16 cellular contexts compared by ENCODE assay signal in the genomic region with DNA sequence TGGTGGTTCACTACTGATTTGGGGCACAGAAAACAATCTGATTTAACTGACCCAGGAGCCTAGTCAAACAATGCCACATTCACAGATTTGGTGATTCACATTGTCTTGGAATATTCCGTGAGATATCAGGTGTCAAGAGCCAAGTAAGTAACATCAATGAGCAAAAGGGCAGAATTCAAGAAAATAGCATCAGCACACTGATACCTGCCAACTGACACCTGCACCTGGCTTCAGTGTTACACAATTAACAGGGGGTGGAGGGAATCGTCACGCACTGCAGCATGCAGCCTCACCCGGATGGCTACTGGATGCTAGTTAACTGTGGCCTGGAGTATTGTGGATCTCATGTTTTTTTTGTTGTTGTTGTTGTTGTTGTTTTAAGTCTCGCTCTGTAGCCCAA. TPM values are rescaled to one million over a fixed set of nuclear protein-coding genes. Genes with fewer than 3 reads are reported as not detected.
DNase-seq lines count a peak whose midpoint lies in the region; ATAC-seq and TF ChIP-seq lines count a peak whose summit lies in the region.
"Had no signal": no experiment of that assay in that cellular context is flagged by ENCODE, and none has a peak within 500 bp of the region (broad histone marks: within the 10 kb centered on the region; RNA-seq: fewer than 3 reads in every experiment).

No MANE protein-coding gene starts in this region.

- peak overlapping the region; percentile 45 for H3K4me2 ChIP-seq in OCI-LY7 (ENCODE audit: low read length)

- H3K79me2 ChIP-seq in OCI-LY7 (ENCODE audit: insufficient read depth, low read depth, low read length) = no peaks in the 10 kb centered on the region

- POLR2A ChIA-PET in OCI-LY7 (lab: Charles Lee) (interaction anchor here (0.6 to 2.8 kb wide), 5 partner anchors 9 to 36 kb away, joined by 3 to 14 read pairs (median 3); no protein-coding TSS in a partner anchor), A673 (lab: Charles Lee; ENCODE audit: low non-redundant PET) (no interaction called here)

- H3K27ac ChIP-seq in OCI-LY7 (ENCODE audit: low read depth, low read length, poor library complexity, severe bottlenecking) (peak overlapping the region; percentile 82), transverse colon (no peak overlapping the region), A673 (ENCODE audit: low read depth, low read length, poor library complexity, severe bottlenecking) (no peak overlapping the region)
- H3K27ac ChIP-seq: pancreas, testis had no signal

- TF ChIP-seq POLR2A in transverse colon (IDR thresholded peaks at IDR 0.05) = no peak

- 75 to 79% methylated on average over 4 to 5 of the region's 5 CpGs for WGBS in transverse colon (ENCODE audit: low coverage in 1 of 2), 2 donors

- H2AFZ ChIP-seq in OCI-LY7 (ENCODE audit: low read length) = no peak overlapping the region; the same call in 1 of the 2 replicates

- ATAC-seq in activated naive CD8-positive, alpha-beta T cell treated with anti-CD3 and anti-CD28 coated beads, Interleukin-2, amount 50 U/mL, for 24 hours = no peak
- no peak for ATAC-seq in left cardiac atrium

- intact Hi-C loops in OCI-LY7 (cut with micrococcal nuclease; ENCODE audit: unreplicated experiment) = loop anchor here (5.0 kb wide), 1 partner anchor 470 kb away; a partner anchor contains a TSS
- intact Hi-C loops in transverse colon (cut with DNase I; ENCODE audit: low total_unique reads) = no loop called here
- intact Hi-C loops in A673 (cut with micrococcal nuclease; ENCODE audit: unreplicated experiment) = no loop called here
- intact Hi-C loops in left cardiac atrium (cut with DNase I) = no loop called here

- peaks cover 45% of the 10 kb centered on the region for H3K36me3 ChIP-seq in OCI-LY7 (ENCODE audit: insufficient read depth, low read length)
- H3K36me3 ChIP-seq in transverse colon = peaks cover 0 to 43% (median 8%) of the 10 kb centered on the region in 4 donors
- H3K36me3 ChIP-seq in A673 (ENCODE audit: insufficient read depth, low read length, poor library complexity, severe bottlenecking) = peaks cover 35% of the 10 kb centered on the region

- H3K9me2 ChIP-seq in OCI-LY7 (ENCODE audit: insufficient read depth, low read length) = no peaks in the 10 kb centered on the region

- peaks cover 25% of the 10 kb centered on the region for H3K36me3 Mint-ChIP-seq in activated naive CD8-positive, alpha-beta T cell treated with anti-CD3 and anti-CD28 coated beads, Interleukin-2, amount 50 U/mL, for 24 hours (ENCODE audit: low read depth)
- H3K36me3 Mint-ChIP-seq in activated naive CD8-positive, alpha-beta T cell treated with anti-CD3 and anti-CD28 coated beads for 36 hours = peaks cover 26% of the 10 kb centered on the region
- H3K36me3 Mint-ChIP-seq in progenitor cell of endocrine pancreas (ENCODE audit: insufficient read depth) = peaks cover 18% of the 10 kb centered on the region

- H4K20me1 ChIP-seq in OCI-LY7 (ENCODE audit: insufficient read depth, low read length) = peaks cover 7% of the 10 kb centered on the region; the same call in 1 of the 2 replicates

- H3K27ac Mint-ChIP-seq in activated naive CD8-positive, alpha-beta T cell treated with anti-CD3 and anti-CD28 coated beads, Interleukin-2, amount 50 U/mL, for 24 hours = peak overlapping the region; percentile 48
- no peak overlapping the region for H3K27ac Mint-ChIP-seq in activated naive CD8-positive, alpha-beta T cell treated with anti-CD3 and anti-CD28 coated beads for 36 hours
- H3K27ac Mint-ChIP-seq in progenitor cell of endocrine pancreas = peak overlapping the region; percentile 40
- H3K27ac Mint-ChIP-seq: activated T-helper 2 cell treated with anti-CD3 and anti-CD28 coated beads, Interferon-gamma antibody, Interleukin-2, Interleukin-4, amounts not matched to agents 10 μg/mL and 5 μg/mL and 100 μg/mL, durations not matched to agents 14 hours and 24 hours and 36 hours had no signal

- TF ChIP-seq CTCF in OCI-LY7 (conservative IDR thresholded peaks at IDR 0.05; ENCODE audit: low read length) = no peak
- TF ChIP-seq CTCF in progenitor cell of endocrine pancreas (IDR thresholded peaks at IDR 0.05; ENCODE audit: unreplicated experiment) = no peak
- no peak for TF ChIP-seq CTCF in transverse colon (IDR thresholded peaks at IDR 0.05)
- TF ChIP-seq CTCF in A673 (conservative IDR thresholded peaks at IDR 0.05; ENCODE audit: low read depth, low read length) = no peak

- H3K27me3 ChIP-seq in transverse colon (no peaks in the 10 kb centered on the region), A673 (replicated peaks; ENCODE audit: insufficient read depth, low read depth, low read length, poor library complexity) (no peaks in the 10 kb centered on the region)
- H3K27me3 ChIP-seq: pancreas, testis had no signal

- H3K4me1 ChIP-seq in OCI-LY7 (ENCODE audit: insufficient read depth, low read length, poor library complexity, severe bottlenecking) = peaks cover 39% of the 10 kb centered on the region
- peaks cover under 1 to 8% (median 2%) of the 10 kb centered on the region in 4 donors for H3K4me1 ChIP-seq in transverse colon
- peaks cover under 1% of the 10 kb centered on the region for H3K4me1 ChIP-seq in A673 (ENCODE audit: insufficient read depth, low read length, poor library complexity, severe bottlenecking)

- DNase-seq in activated naive CD8-positive, alpha-beta T cell treated with anti-CD3 and anti-CD28 coated beads, Interleukin-2, amount 50 U/mL, for 24 hours = no peak
- DNase-seq in activated naive CD8-positive, alpha-beta T cell treated with anti-CD3 and anti-CD28 coated beads for 36 hours = no peak
- peak; percentile 42 for DNase-seq in NCI-H2029 (lab: John Stamatoyannopoulos, UW)
- DNase-seq in OCI-LY7 (ENCODE audit: low spot score) = peak; percentile 80
- DNase-seq in progenitor cell of endocrine pancreas (ENCODE audit: low spot score, unreplicated experiment) = no peak
- DNase-seq in transverse colon = no peak
- no peak for DNase-seq in A673 (ENCODE audit: low spot score)
- no peak for DNase-seq in left cardiac atrium
- DNase-seq: activated CD4-positive, alpha-beta T cell treated with anti-CD3 and anti-CD28 coated beads, Interleukin-2, amount 50 U/mL, for 48 hours; cerebellar nuclear complex; Kasumi-1; NCI-H2227 treated with DMSO at 0.1 percent for 48 hours; pancreas; stimulated activated CD4-positive, alpha-beta T cell treated with anti-CD3 and anti-CD28 coated beads, Interleukin-4, amount 100 ng/mL, for 24 hours; testis had no signal

- H3K4me3 ChIP-seq in OCI-LY7 (ENCODE audit: low read depth, low read length, poor library complexity, severe bottlenecking) = no peak overlapping the region
- H3K4me3 ChIP-seq in transverse colon = no peak overlapping the region
- no peak overlapping the region for H3K4me3 ChIP-seq in A673 (ENCODE audit: low read depth, low read length, poor library complexity, severe bottlenecking)
- H3K4me3 ChIP-seq: pancreas, testis had no signal

- H3K9me3 Mint-ChIP-seq in activated naive CD8-positive, alpha-beta T cell treated with anti-CD3 and anti-CD28 coated beads, Interleukin-2, amount 50 U/mL, for 24 hours = no peaks in the 10 kb centered on the region
- H3K9me3 Mint-ChIP-seq in activated naive CD8-positive, alpha-beta T cell treated with anti-CD3 and anti-CD28 coated beads for 36 hours = no peaks in the 10 kb centered on the region
- H3K9me3 Mint-ChIP-seq in progenitor cell of endocrine pancreas (ENCODE audit: low read depth) = no peaks in the 10 kb centered on the region
- H3K9me3 Mint-ChIP-seq: activated T-helper 2 cell treated with anti-CD3 and anti-CD28 coated beads, Interferon-gamma antibody, Interleukin-2, Interleukin-4, amounts not matched to agents 10 μg/mL and 5 μg/mL and 100 μg/mL, durations not matched to agents 14 hours and 24 hours and 36 hours had no signal

- peaks cover 10% of the 10 kb centered on the region for H3K4me1 Mint-ChIP-seq in activated naive CD8-positive, alpha-beta T cell treated with anti-CD3 and anti-CD28 coated beads, Interleukin-2, amount 50 U/mL, for 24 hours
- H3K4me1 Mint-ChIP-seq in activated naive CD8-positive, alpha-beta T cell treated with anti-CD3 and anti-CD28 coated beads for 36 hours = peaks cover 6% of the 10 kb centered on the region
- peaks cover 2% of the 10 kb centered on the region for H3K4me1 Mint-ChIP-seq in progenitor cell of endocrine pancreas (ENCODE audit: low read depth)

- BruUV-seq in OCI-LY7 (replicated peaks; lab: Mats Ljungman, UMichigan) (no TSS peak), A673 (replicated peaks; lab: Mats Ljungman, UMichigan) (no TSS peak)

- CTCF ChIA-PET in OCI-LY7 (lab: Charles Lee; ENCODE audit: unreplicated experiment) = no interaction called here
- CTCF ChIA-PET in A673 (lab: Charles Lee) = no interaction called here

- no peaks in the 10 kb centered on the region for H3K27me3 Mint-ChIP-seq in activated naive CD8-positive, alpha-beta T cell treated with anti-CD3 and anti-CD28 coated beads, Interleukin-2, amount 50 U/mL, for 24 hours
- no peaks in the 10 kb centered on the region for H3K27me3 Mint-ChIP-seq in activated naive CD8-positive, alpha-beta T cell treated with anti-CD3 and anti-CD28 coated beads for 36 hours
- H3K27me3 Mint-ChIP-seq in progenitor cell of endocrine pancreas = no peaks in the 10 kb centered on the region

- H3K9me3 ChIP-seq in OCI-LY7 (ENCODE audit: low read length) = no peaks in the 10 kb centered on the region
- no peaks in the 10 kb centered on the region for H3K9me3 ChIP-seq in transverse colon
- no peaks in the 10 kb centered on the region for H3K9me3 ChIP-seq in A673 (ENCODE audit: low read depth, low read length, poor library complexity, severe bottlenecking)
- H3K9me3 ChIP-seq: pancreas, testis had no signal

- no peak for TF ChIP-seq EP300 in transverse colon (IDR thresholded peaks at IDR 0.05; ENCODE audit: low read depth)

- in situ Hi-C loops in transverse colon (cut with MboI; ENCODE audit: low pct_ligation_motif_present in 1 of 4, low pct_unique_long_range_greater_than_20kb in 1 of 4, low sequenced_read_pairs in 3 of 4) = no loop called here

- no peak overlapping the region for H3K4me3 Mint-ChIP-seq in activated naive CD8-positive, alpha-beta T cell treated with anti-CD3 and anti-CD28 coated beads, Interleukin-2, amount 50 U/mL, for 24 hours
- H3K4me3 Mint-ChIP-seq in activated naive CD8-positive, alpha-beta T cell treated with anti-CD3 and anti-CD28 coated beads for 36 hours = no peak overlapping the region
- H3K4me3 Mint-ChIP-seq in progenitor cell of endocrine pancreas (ENCODE audit: low read depth) = no peak overlapping the region

RNA-seq across cellular contexts. Expression of a gene that starts 17.6 kb away (rescaled TPM):
- 100 to 1,000 TPM; 139 to 156 TPM for total RNA-seq in activated naive CD8-positive, alpha-beta T cell treated with anti-CD3 and anti-CD28 coated beads for 36 hours
- total RNA-seq in OCI-LY7 (2014; rRNA removed; shearing (Covaris generic)) = 221 and 280 TPM in 2 replicates
- 158 and 190 TPM in 2 replicates for total RNA-seq in OCI-LY7 (2022)
- 155 and 157 TPM in 2 replicates for total RNA-seq in progenitor cell of endocrine pancreas
- total RNA-seq in transverse colon = 100 to 1,000 TPM; 288 to 422 (median 308) TPM
- total RNA-seq in A673 (2021) = 91.0 and 101 TPM in 2 replicates
- 10 to 100 TPM; 44.9 to 64.2 TPM for total RNA-seq in left cardiac atrium

Comparison
In these comparisons a context has a peak if more than half of its experiments do, and no peak if none do; other contexts are left out.
1. DNase-seq: peak in NCI-H2029 (single experiment) and OCI-LY7 (single experiment); none in activated naive CD8-positive, alpha-beta T cell treated with anti-CD3 and anti-CD28 coated beads, Interleukin-2, amount 50 U/mL, for 24 hours (single experiment), activated naive CD8-positive, alpha-beta T cell treated with anti-CD3 and anti-CD28 coated beads for 36 hours (single experiment), progenitor cell of endocrine pancreas (single experiment), transverse colon (single experiment), A673 (single experiment) and left cardiac atrium (single experiment).